ENCODE assay signal across 13 cellular contexts in the genomic region with DNA sequence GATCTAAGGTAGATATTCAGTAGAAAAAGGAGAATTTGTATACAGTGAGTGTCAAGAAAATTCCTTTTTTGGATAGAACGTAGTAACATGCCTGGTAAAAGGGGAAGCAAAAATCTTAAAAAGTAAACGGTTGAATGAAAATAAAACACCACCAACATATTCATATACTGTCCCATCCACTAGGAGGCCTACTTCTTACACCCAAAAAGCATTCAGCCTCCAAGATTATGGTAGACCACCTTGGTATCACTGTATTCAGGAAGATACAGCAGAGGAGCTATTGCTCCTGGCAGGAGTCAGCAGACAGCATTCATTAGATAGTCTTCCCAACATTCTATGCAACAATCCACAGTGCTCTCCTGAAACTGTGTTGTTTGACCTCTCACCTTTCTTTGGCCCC.
DNase-seq lines count a peak whose midpoint lies in the region; ATAC-seq and TF ChIP-seq lines count a peak whose summit lies in the region.
"Had no signal": no experiment of that assay in that cellular context is flagged by ENCODE, and none has a peak within 500 bp of the region (broad histone marks: within the 10 kb centered on the region; RNA-seq: fewer than 3 reads in every experiment).

No MANE protein-coding gene starts in this region.

- H3K79me1 ChIP-seq in H9 (ENCODE audit: insufficient read depth, low read depth, low read length, poor library complexity, severe bottlenecking) = no peaks in the 10 kb centered on the region

- H3K36me3 Mint-ChIP-seq in H9 (ENCODE audit: insufficient read depth in 1 of 3, low read depth in 3 of 3) (no peaks in the 10 kb centered on the region), endothelial cell (ENCODE audit: low read depth, unreplicated experiment) (no peaks in the 10 kb centered on the region), type B pancreatic cell (no peaks in the 10 kb centered on the region)

- no peak overlapping the region for H2BK120ac ChIP-seq in H9 (ENCODE audit: low read depth, low read length, poor library complexity, severe bottlenecking)

- no peak overlapping the region for H2BK20ac ChIP-seq in H9 (ENCODE audit: low read depth, low read length, poor library complexity, severe bottlenecking)

- no peak overlapping the region for H3T11ph ChIP-seq in H9 (ENCODE audit: low read length)

- H2AK5ac ChIP-seq in H9 (ENCODE audit: insufficient read length, low read length) = no peak overlapping the region

- ATAC-seq in PC-3 = no peak
- ATAC-seq in stimulated activated naive CD8-positive, alpha-beta T cell treated with anti-CD3 and anti-CD28 coated beads, Interleukin-15, Interleukin-2, amounts not matched to agents 100 U/mL and 50 U/mL, for 24 hours = no peak
- no peak for ATAC-seq in HG03139 (IDR thresholded peaks at IDR 0.05; ENCODE audit: unreplicated experiment)

- H3K4me1 Mint-ChIP-seq in H9 = peaks cover 19 to 29% of the 10 kb centered on the region in 2 experiments
- no peaks in the 10 kb centered on the region for H3K4me1 Mint-ChIP-seq in endothelial cell (ENCODE audit: unreplicated experiment)
- H3K4me1 Mint-ChIP-seq in type B pancreatic cell (ENCODE audit: unreplicated experiment) = peaks cover 39% of the 10 kb centered on the region

- no peaks in the 10 kb centered on the region for H3F3A ChIP-seq in PC-3 (ENCODE audit: low read length, unreplicated experiment)

- no peaks in the 10 kb centered on the region for H3K36me3 ChIP-seq in PC-3 (ENCODE audit: low read depth, low read length)

- H3K27me3 Mint-ChIP-seq in H9 (ENCODE audit: low read depth) = no peaks in the 10 kb centered on the region
- H3K27me3 Mint-ChIP-seq in endothelial cell (ENCODE audit: unreplicated experiment) = no peaks in the 10 kb centered on the region
- H3K27me3 Mint-ChIP-seq in type B pancreatic cell = no peaks in the 10 kb centered on the region

- H3K27ac ChIP-seq in H9 (ENCODE audit: insufficient read length, low read depth, low read length) = no peak overlapping the region
- H3K27ac ChIP-seq in PC-3 (ENCODE audit: low read length) = no peak overlapping the region

- DNase-seq in H9 = no peak
- no peak for DNase-seq in PC-3
- no peak for DNase-seq in endothelial cell (ENCODE audit: low spot score)
- no peak for DNase-seq in type B pancreatic cell (ENCODE audit: extremely low spot score, unreplicated experiment)
- DNase-seq in stimulated activated naive CD8-positive, alpha-beta T cell treated with anti-CD3 and anti-CD28 coated beads, Interleukin-15, Interleukin-2, amounts not matched to agents 100 U/mL and 50 U/mL, for 24 hours = no peak
- DNase-seq in stimulated activated CD8-positive, alpha-beta memory T cell treated with anti-CD3 and anti-CD28 coated beads, Interleukin-4, amount 100 ng/mL, for 48 hours = no peak
- DNase-seq: DMS 273 treated with DMSO at 0.1 percent for 48 hours, GDM1, NCI-H1105 treated with DMSO at 0.1 percent for 48 hours, NCI-H1694, RPMI8226, SHP77 treated with DMSO at 0.1 percent for 48 hours had no signal

- H3K4me2 ChIP-seq in H9 (ENCODE audit: insufficient read depth, insufficient read length, low read length) (no peak overlapping the region), PC-3 (ENCODE audit: low read length) (no peak overlapping the region)

- H3K18ac ChIP-seq in H9 (ENCODE audit: insufficient read length, low read depth, low read length) = no peak overlapping the region

- no peak overlapping the region for H3K23ac ChIP-seq in H9 (ENCODE audit: insufficient read length, low read depth, low read length)

- H4K20me1 ChIP-seq in H9 (ENCODE audit: control insufficient read depth, insufficient read depth, insufficient read length) = no peaks in the 10 kb centered on the region
- H4K20me1 ChIP-seq in PC-3 (ENCODE audit: low read length) = no peaks in the 10 kb centered on the region

- H3K27ac Mint-ChIP-seq in H9 = 0 out of 7 replicates have a peak overlapping the region, but pooled peaks of 1 of the 3 experiments have one; percentile 40
- H3K27ac Mint-ChIP-seq in endothelial cell (ENCODE audit: unreplicated experiment) = no peak overlapping the region
- no peak overlapping the region for H3K27ac Mint-ChIP-seq in type B pancreatic cell

- H3K9me3 Mint-ChIP-seq in H9 = peaks cover 0 to 39% of the 10 kb centered on the region in 2 experiments; a peak in 4 of 5 replicates
- H3K9me3 Mint-ChIP-seq in endothelial cell (ENCODE audit: unreplicated experiment) = no peaks in the 10 kb centered on the region
- no peaks in the 10 kb centered on the region for H3K9me3 Mint-ChIP-seq in type B pancreatic cell

- WGBS in H9 (ENCODE audit: extremely low coverage, insufficient read length, low lambda C conversion rate) = no CpG with 5 or more reads among the region's 2 CpGs

- H3K56ac ChIP-seq in H9 (ENCODE audit: insufficient read length, low read depth, low read length) = no peak overlapping the region

- H3K14ac ChIP-seq in H9 (ENCODE audit: insufficient read depth, low read length) = no peak overlapping the region

- no TSS peak for BruUV-seq in PC-3 (replicated peaks; lab: Mats Ljungman, UMichigan)

- H2BK5ac ChIP-seq in H9 (ENCODE audit: insufficient read length, low read length) = no peak overlapping the region

- no peaks in the 10 kb centered on the region for H3K79me2 ChIP-seq in H9 (ENCODE audit: insufficient read depth, low read length)
- H3K79me2 ChIP-seq in PC-3 (ENCODE audit: low read length) = no peaks in the 10 kb centered on the region

- intact Hi-C loops in PC-3 (cut with micrococcal nuclease) = no loop called here

- CTCF ChIA-PET in PC-3 (lab: Charles Lee) = no interaction called here

- no peaks in the 10 kb centered on the region for H3K23me2 ChIP-seq in H9 (ENCODE audit: insufficient read length, low read depth, low read length, poor library complexity, severe bottlenecking)

- no peak overlapping the region for H3K4me3 Mint-ChIP-seq in H9
- no peak overlapping the region for H3K4me3 Mint-ChIP-seq in endothelial cell (ENCODE audit: unreplicated experiment)
- no peak overlapping the region for H3K4me3 Mint-ChIP-seq in type B pancreatic cell

- peak; percentile 53 for TF ChIP-seq CTCF in H9 (conservative IDR thresholded peaks at IDR 0.05)
- 0 out of 2 replicates have a peak, but pooled peaks have one; percentile 22 for TF ChIP-seq CTCF in PC-3 (conservative IDR thresholded peaks at IDR 0.05; ENCODE audit: low read depth, low read length)
- peak; percentile 26 for TF ChIP-seq CTCF in endothelial cell (IDR thresholded peaks at IDR 0.05; ENCODE audit: unreplicated experiment)
- TF ChIP-seq CTCF in type B pancreatic cell (conservative IDR thresholded peaks at IDR 0.05) = peak; percentile 42

- no peak overlapping the region for H4K91ac ChIP-seq in H9 (ENCODE audit: insufficient read length, low read depth, low read length)

- no peak overlapping the region for H3K4ac ChIP-seq in H9 (ENCODE audit: low read depth, low read length)

- H4K8ac ChIP-seq in H9 (replicated peaks; ENCODE audit: insufficient read length, low read depth, low read length) = no peak overlapping the region

- H4K5ac ChIP-seq in H9 (ENCODE audit: insufficient read length, low read depth, low read length) = no peak overlapping the region

- no peak overlapping the region for H2BK15ac ChIP-seq in H9 (ENCODE audit: low read depth, low read length)

- no peak overlapping the region for H2BK12ac ChIP-seq in H9 (ENCODE audit: insufficient read length, low read depth, low read length)

- H3K9ac ChIP-seq in H9 (ENCODE audit: extremely low read depth, insufficient read length, low read length) = no peak overlapping the region
- H3K9ac ChIP-seq in PC-3 (ENCODE audit: low read length) = no peak overlapping the region

- no peak overlapping the region for H3K4me3 ChIP-seq in PC-3 (ENCODE audit: low read length)

- H3K9me3 ChIP-seq in H9 (ENCODE audit: control insufficient read depth, low read depth, low read length) (no peaks in the 10 kb centered on the region), PC-3 (ENCODE audit: low read length) (no peaks in the 10 kb centered on the region)

- no peak overlapping the region for H2AFZ ChIP-seq in H9 (ENCODE audit: low read length)
- H2AFZ ChIP-seq in PC-3 (ENCODE audit: low read length) = no peak overlapping the region

- H3K9me2 ChIP-seq in PC-3 (replicated peaks; ENCODE audit: low read length) = no peaks in the 10 kb centered on the region

- H3K27me3 ChIP-seq in H9 (ENCODE audit: insufficient read depth, low read length) = no peaks in the 10 kb centered on the region
- H3K27me3 ChIP-seq in PC-3 (ENCODE audit: low read length) = no peaks in the 10 kb centered on the region

- POLR2A ChIA-PET in PC-3 (lab: Charles Lee; ENCODE audit: unreplicated experiment) = no interaction called here

- H3K4me1 ChIP-seq in H9 (ENCODE audit: insufficient read depth, low read length) (no peaks in the 10 kb centered on the region; the same call in 1 of the 2 replicates), PC-3 (ENCODE audit: insufficient read depth, low read length) (no peaks in the 10 kb centered on the region)
